27 cellular contexts compared by ENCODE assay signal in the genomic region with DNA sequence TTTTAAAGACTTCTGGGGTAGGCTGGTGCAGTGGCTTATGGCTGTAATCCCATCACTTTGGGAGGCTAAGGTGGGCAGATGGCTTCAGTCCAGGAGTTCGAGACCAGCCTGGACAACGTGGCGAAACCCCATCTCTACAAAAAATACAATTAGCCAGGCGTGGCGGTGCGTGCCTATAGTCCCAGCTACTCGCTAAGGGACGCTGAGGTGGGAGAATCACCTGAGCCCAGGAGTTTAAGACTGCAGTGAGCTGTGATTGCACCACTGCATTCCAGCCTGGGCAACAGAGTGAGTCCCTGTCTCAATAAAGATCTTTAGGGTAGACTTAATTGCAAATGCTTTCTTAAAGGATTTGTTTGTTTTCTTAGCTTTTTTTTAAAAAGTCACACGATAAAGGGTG. TPM values are rescaled to one million over a fixed set of nuclear protein-coding genes. Genes with fewer than 3 reads are reported as not detected.
DNase-seq lines count a peak whose midpoint lies in the region; ATAC-seq and TF ChIP-seq lines count a peak whose summit lies in the region.
"Had no signal": no experiment of that assay in that cellular context is flagged by ENCODE, and none has a peak within 500 bp of the region (broad histone marks: within the 10 kb centered on the region; RNA-seq: fewer than 3 reads in every experiment).

No MANE protein-coding gene starts in this region.

- H3K36me3 ChIP-seq in ACC112 (ENCODE audit: insufficient read depth, low read length): peaks cover 7% of the 10 kb centered on the region
- H3K36me3 ChIP-seq: tibial nerve had no signal

- POLR2A ChIA-PET in naive thymus-derived CD8-positive, alpha-beta T cell (lab: Charles Lee): no interaction called here

- H3K27ac ChIP-seq in ACC112 (ENCODE audit: low read depth, low read length): peak overlapping the region; percentile 40; the same call in 1 of the 2 replicates
- H3K27ac ChIP-seq in HL-60 (replicated peaks): peak overlapping the region; percentile 33; the same call in 1 of the 2 replicates
- H3K27ac ChIP-seq: BLaER1, brain microvascular endothelial cell, SJSA1, stomach had no signal

- H3K4me1 Mint-ChIP-seq in endothelial cell (ENCODE audit: unreplicated experiment): peaks cover 28% of the 10 kb centered on the region
- H3K4me1 Mint-ChIP-seq in nephron: peaks cover 15% of the 10 kb centered on the region
- H3K4me1 Mint-ChIP-seq in naive thymus-derived CD8-positive, alpha-beta T cell: peaks cover 0 to 49% (median 6%) of the 10 kb centered on the region in 4 donors
- H3K4me1 Mint-ChIP-seq: activated naive CD4-positive, alpha-beta T cell treated with anti-CD3 and anti-CD28 coated beads, Interleukin-2, amount 10 ng/mL, durations not matched to agents 7 days and 5 days had no signal

- no peak overlapping the region for H3K4me3 Mint-ChIP-seq in endothelial cell (ENCODE audit: unreplicated experiment)
- no peak overlapping the region for H3K4me3 Mint-ChIP-seq in nephron
- H3K4me3 Mint-ChIP-seq in naive thymus-derived CD8-positive, alpha-beta T cell: no peak overlapping the region
- H3K4me3 Mint-ChIP-seq: activated naive CD4-positive, alpha-beta T cell treated with anti-CD3 and anti-CD28 coated beads, Interleukin-2, amount 10 ng/mL, durations not matched to agents 7 days and 5 days; activated T-helper 1 cell treated with anti-CD3 and anti-CD28 coated beads, Interleukin-12 subunit alpha, Interleukin-12 subunit beta, Interleukin-2, Interleukin-4 antibody, amounts not matched to agents 30 ng/mL and 10 ng/mL and 1 ng/mL, durations not matched to agents 14 hours and 24 hours and 36 hours had no signal

- H3K4me1 ChIP-seq in ACC112 (ENCODE audit: control insufficient read depth, insufficient read depth, low read length, unreplicated experiment): peaks cover 39% of the 10 kb centered on the region

- peaks cover 92% of the 10 kb centered on the region for H3K79me2 ChIP-seq in ACC112 (ENCODE audit: control insufficient read depth, insufficient read depth, low read length, unreplicated experiment)

- H3K4me3 ChIP-seq in ACC112 (ENCODE audit: low read depth, low read length) (no peak overlapping the region), HL-60 (replicated peaks; ENCODE audit: insufficient read depth, low read length) (no peak overlapping the region)
- H3K4me3 ChIP-seq: BLaER1, heart left ventricle, SJSA1, stomach, tibial nerve had no signal

- no peak for DNase-seq in HL-60 (ENCODE audit: low read depth in 1 of 2, low spot score in 1 of 2)
- no peak for DNase-seq in endothelial cell (ENCODE audit: low spot score)
- DNase-seq in naive thymus-derived CD8-positive, alpha-beta T cell: no peak
- DNase-seq in NCI-H1417 treated with DMSO at 0.1 percent for 48 hours (lab: John Stamatoyannopoulos, UW): no peak
- DNase-seq: activated CD4-positive, CD25-positive, alpha-beta regulatory T cell; activated naive CD4-positive, alpha-beta T cell treated with anti-CD3 and anti-CD28 coated beads, Interleukin-2, amount 10 ng/mL, durations not matched to agents 7 days and 5 days; amniotic stem cell; COR-L47; effector CD8-positive, alpha-beta T cell; heart left ventricle; Karpas-422; left cardiac atrium; NCI-H146; NCI-H510A; retina; stimulated activated CD4-positive, alpha-beta T cell treated with anti-CD3 and anti-CD28 coated beads, Interleukin-2, amount 100 ng/mL, for 24 hours; stomach had no signal

- H3K27ac Mint-ChIP-seq in endothelial cell (ENCODE audit: unreplicated experiment) (peak overlapping the region; percentile 48), nephron (peak overlapping the region in 2 of 3 experiments; percentile 5 to 20)
- no peak overlapping the region for H3K27ac Mint-ChIP-seq in naive thymus-derived CD8-positive, alpha-beta T cell
- H3K27ac Mint-ChIP-seq: activated naive CD4-positive, alpha-beta T cell treated with anti-CD3 and anti-CD28 coated beads, Interleukin-2, amount 10 ng/mL, durations not matched to agents 7 days and 5 days; activated T-helper 1 cell treated with anti-CD3 and anti-CD28 coated beads, Interleukin-12 subunit alpha, Interleukin-12 subunit beta, Interleukin-2, Interleukin-4 antibody, amounts not matched to agents 30 ng/mL and 10 ng/mL and 1 ng/mL, durations not matched to agents 14 hours and 24 hours and 36 hours had no signal

- H3K27me3 Mint-ChIP-seq in endothelial cell (ENCODE audit: unreplicated experiment) (peaks cover 4% of the 10 kb centered on the region), nephron (ENCODE audit: low read depth) (no peaks in the 10 kb centered on the region)
- H3K27me3 Mint-ChIP-seq in naive thymus-derived CD8-positive, alpha-beta T cell: no peaks in the 10 kb centered on the region
- H3K27me3 Mint-ChIP-seq: activated naive CD4-positive, alpha-beta T cell treated with anti-CD3 and anti-CD28 coated beads, Interleukin-2, amount 10 ng/mL, durations not matched to agents 7 days and 5 days had no signal

- no peak overlapping the region for H2AFZ ChIP-seq in ACC112 (ENCODE audit: low read length, unreplicated experiment)

- no peak for ATAC-seq in GM21367 (IDR thresholded peaks at IDR 0.05; ENCODE audit: unreplicated experiment)
- no peak for ATAC-seq in naive thymus-derived CD8-positive, alpha-beta T cell
- ATAC-seq in HG03045 (IDR thresholded peaks at IDR 0.05; ENCODE audit: unreplicated experiment): no peak
- ATAC-seq: HCT116 had no signal

- TF ChIP-seq CTCF in HL-60 (IDR thresholded peaks at IDR 0.05; ENCODE audit: insufficient read depth, low read length) (no peak), endothelial cell (IDR thresholded peaks at IDR 0.05; ENCODE audit: unreplicated experiment) (no peak), nephron (IDR thresholded peaks at IDR 0.05; ENCODE audit: unreplicated experiment in 3 of 3) (no peak)

- no peaks in the 10 kb centered on the region for H3K9me3 Mint-ChIP-seq in endothelial cell (ENCODE audit: unreplicated experiment)
- no peaks in the 10 kb centered on the region for H3K9me3 Mint-ChIP-seq in nephron
- no peaks in the 10 kb centered on the region for H3K9me3 Mint-ChIP-seq in naive thymus-derived CD8-positive, alpha-beta T cell
- H3K9me3 Mint-ChIP-seq: activated naive CD4-positive, alpha-beta T cell treated with anti-CD3 and anti-CD28 coated beads, Interleukin-2, amount 10 ng/mL, durations not matched to agents 7 days and 5 days; activated T-helper 1 cell treated with anti-CD3 and anti-CD28 coated beads, Interleukin-12 subunit alpha, Interleukin-12 subunit beta, Interleukin-2, Interleukin-4 antibody, amounts not matched to agents 30 ng/mL and 10 ng/mL and 1 ng/mL, durations not matched to agents 14 hours and 24 hours and 36 hours had no signal

- H3K36me3 Mint-ChIP-seq in endothelial cell (ENCODE audit: low read depth, unreplicated experiment) (no peaks in the 10 kb centered on the region), nephron (ENCODE audit: low read depth) (peaks cover 8% of the 10 kb centered on the region)
- no peaks in the 10 kb centered on the region for H3K36me3 Mint-ChIP-seq in naive thymus-derived CD8-positive, alpha-beta T cell
- H3K36me3 Mint-ChIP-seq: activated naive CD4-positive, alpha-beta T cell treated with anti-CD3 and anti-CD28 coated beads, Interleukin-2, amount 10 ng/mL, durations not matched to agents 7 days and 5 days had no signal

- H3K27me3 ChIP-seq in ACC112 (ENCODE audit: insufficient read depth, low read length) (no peaks in the 10 kb centered on the region), HL-60 (ENCODE audit: insufficient read depth, poor library complexity, severe bottlenecking) (no peaks in the 10 kb centered on the region)
- H3K27me3 ChIP-seq: BLaER1, brain microvascular endothelial cell, heart left ventricle, SJSA1, stomach, tibial nerve had no signal

RNA-seq across cellular contexts. Expression of gene PTPN12, which starts 29.3 kb away (rescaled TPM):
- 186 TPM for total RNA-seq in endothelial cell (ENCODE audit: unreplicated experiment)
- total RNA-seq in naive thymus-derived CD8-positive, alpha-beta T cell: 10 to 100 TPM; 30.9 to 35.4 TPM
- 1 to 10 TPM in 2 of 3 donors, under 1 TPM in 1; 0.64 to 3.7 (median 2.4) TPM for polyA plus RNA-seq in naive thymus-derived CD8-positive, alpha-beta T cell

Comparison
In these comparisons a context has a peak if more than half of its experiments do, and no peak if none do; other contexts are left out.
1. H3K27ac Mint-ChIP-seq: peak in endothelial cell (single experiment) and nephron (2 of 3); none in naive thymus-derived CD8-positive, alpha-beta T cell (0 of 10).